Comparison of ENCODE assay signal across 9 cellular contexts in genomic region chr5:135456238-135457099, GRCh38. TPM values are rescaled to one million over a fixed set of nuclear protein-coding genes. Genes with fewer than 3 reads are reported as not detected.
DNase-seq lines count a peak whose midpoint lies in the region; ATAC-seq and TF ChIP-seq lines count a peak whose summit lies in the region.
"Had no signal": no experiment of that assay in that cellular context is flagged by ENCODE, and none has a peak within 500 bp of the region (broad histone marks: within the 10 kb centered on the region; RNA-seq: fewer than 3 reads in every experiment).

No MANE protein-coding gene starts in this region.

- intact Hi-C loops in upper lobe of right lung (cut with DNase I), result no loop called here

- TF ChIP-seq CTCF in GM10266 (IDR thresholded peaks at IDR 0.05; ENCODE audit: control insufficient read depth, insufficient read depth, low read depth, missing control alignments) (no peak), HEK293 (tag by site-specific recombination; IDR thresholded peaks at IDR 0.05) (no peak), foreskin keratinocyte (conservative IDR thresholded peaks at IDR 0.05) (no peak), upper lobe of right lung (IDR thresholded peaks at IDR 0.05) (no peak)

- CTCF ChIA-PET in HEK293 (lab: Yijun Ruan, JAX), result interaction anchor here (0.5 to 14.5 kb wide), 25 partner anchors 9 to 378 kb away, joined by 3 to 853 read pairs (median 8); partner anchors contain the start of genes DCANP1 and SLC25A48

- H3K9me3 ChIP-seq in HEK293 (ENCODE audit: control insufficient read depth, insufficient read depth, low read depth, low read length) (no peaks in the 10 kb centered on the region), upper lobe of right lung (no peaks in the 10 kb centered on the region)

- no peaks in the 10 kb centered on the region for H3K36me3 ChIP-seq in HEK293 (ENCODE audit: control insufficient read depth in 2 of 2, insufficient read depth in 1 of 2, low read length in 2 of 2)
- no peaks in the 10 kb centered on the region for H3K36me3 ChIP-seq in upper lobe of right lung

- H3K27ac ChIP-seq in HEK293 (ENCODE audit: extremely low read depth, low read depth, low read length), result no peak overlapping the region
- no peak overlapping the region for H3K27ac ChIP-seq in foreskin keratinocyte
- no peak overlapping the region for H3K27ac ChIP-seq in upper lobe of right lung

- POLR2A ChIA-PET in HEK293 (lab: Yijun Ruan, JAX), result no interaction called here

- H3K4me1 ChIP-seq in HEK293 (ENCODE audit: control insufficient read depth, insufficient read depth, low read length) (no peaks in the 10 kb centered on the region), foreskin keratinocyte (no peaks in the 10 kb centered on the region), upper lobe of right lung (peaks cover 26% of the 10 kb centered on the region)

- H3K4me3 ChIP-seq in HEK293 (ENCODE audit: low read depth, low read length), result no peak overlapping the region
- no peak overlapping the region for H3K4me3 ChIP-seq in upper lobe of right lung
- H3K4me3 ChIP-seq: skin epidermis had no signal

- DNase-seq in GM10266 (ENCODE audit: extremely low spot score), result peak; percentile 55
- DNase-seq in OCI-M1 (lab: John Stamatoyannopoulos, UW), result peak; percentile 93
- DNase-seq in foreskin keratinocyte, result peak; percentile 29 to 72
- DNase-seq in upper lobe of right lung, result peak; percentile 89
- no peak for DNase-seq in retina
- DNase-seq in activated CD8-positive, alpha-beta memory T cell treated with anti-CD3 and anti-CD28 coated beads, Interleukin-2, amount 50 U/mL, for 4 hours, result no peak
- DNase-seq in hippocampal formation (lab: John Stamatoyannopoulos, UW), result no peak

- H3K27me3 ChIP-seq in foreskin keratinocyte, result peaks cover 69% of the 10 kb centered on the region
- H3K27me3 ChIP-seq in upper lobe of right lung, result no peaks in the 10 kb centered on the region

- ATAC-seq in foreskin keratinocyte, result peak; percentile 49
- peak; percentile 84 for ATAC-seq in upper lobe of right lung

TF ChIP-seq in HEK293, 187 proteins besides CTCF, POLR2A, EP300 and RAD21:
- TF ChIP-seq ZFHX2 (tag by site-specific recombination; conservative IDR thresholded peaks at IDR 0.05), result peak; percentile 96
- TF ChIP-seq EGR2 (tag by site-specific recombination; IDR thresholded peaks at IDR 0.05; ENCODE audit: low read depth), result peak; percentile 96
- TF ChIP-seq ZNF280C (tag by site-specific recombination; IDR thresholded peaks at IDR 0.05), result no peak
TF ChIP-seq in HEK293: peak in this region for 2.

RNA-seq across cellular contexts. Expression of gene TIFAB, which starts 4.3 kb away (rescaled TPM):
- total RNA-seq in foreskin keratinocyte (not detected in 2 replicates), upper lobe of right lung (0.43 TPM)
- not detected in 2 replicates for polyA plus RNA-seq in foreskin keratinocyte

RNA-seq across cellular contexts. Expression of gene DCANP1, which starts 9.3 kb away (rescaled TPM):
- total RNA-seq in foreskin keratinocyte (not detected in 2 replicates), upper lobe of right lung (not detected)
- not detected in 2 replicates for polyA plus RNA-seq in foreskin keratinocyte

RNA-seq across cellular contexts. Expression of gene MACROH2A1, which starts 57.4 kb away (rescaled TPM):
- total RNA-seq in foreskin keratinocyte, result 253 and 264 TPM in 2 replicates
- 192 and 224 TPM in 2 replicates for polyA plus RNA-seq in foreskin keratinocyte
- 179 TPM for total RNA-seq in upper lobe of right lung

Comparison
In these comparisons a context has a peak if more than half of its experiments do, and no peak if none do; other contexts are left out.
1. DNase-seq: peak in GM10266 (single experiment), OCI-M1 (single experiment), foreskin keratinocyte (2 of 2) and upper lobe of right lung (single experiment); none in retina (single experiment), activated CD8-positive, alpha-beta memory T cell treated with anti-CD3 and anti-CD28 coated beads, Interleukin-2, amount 50 U/mL, for 4 hours (single experiment) and hippocampal formation (0 of 2).